In genomic region chr15:20344601-20345400, GRCh38 we compare ENCODE assay signal across 16 cellular contexts.
A peak's percentile ranks its signal among the peaks of the same experiment; 100 is the strongest.
DNase-seq lines count a peak whose midpoint lies in the region; ATAC-seq and TF ChIP-seq lines count a peak whose summit lies in the region.
"Had no signal": no experiment of that assay in that cellular context is flagged by ENCODE, and none has a peak within 500 bp of the region (broad histone marks: within the 10 kb centered on the region; RNA-seq: fewer than 3 reads in every experiment).

No MANE protein-coding gene starts in this region.

- H3K4me1 ChIP-seq in upper lobe of left lung, result no peaks in the 10 kb centered on the region
- H3K4me1 ChIP-seq: adrenal gland, uterus had no signal

- no peaks in the 10 kb centered on the region for H3K27me3 Mint-ChIP-seq in activated naive CD4-positive, alpha-beta T cell treated with anti-CD3 and anti-CD28 coated beads, Interleukin-2, amount 10 ng/mL, durations not matched to agents 7 days and 5 days

- TF ChIP-seq POLR2A in upper lobe of left lung (IDR thresholded peaks at IDR 0.05), result no peak

- peak; percentile 11 for DNase-seq in activated naive CD4-positive, alpha-beta T cell treated with anti-CD3 and anti-CD28 coated beads, Interleukin-2, amount 50 U/mL, for 16 hours
- DNase-seq in activated naive CD4-positive, alpha-beta T cell treated with anti-CD3 and anti-CD28 coated beads, Interleukin-2, amount 10 ng/mL, durations not matched to agents 7 days and 5 days, result no peak
- DNase-seq in NAMALWA (ENCODE audit: low spot score), result peak; percentile 14
- DNase-seq in iPS-NIHi7 (ENCODE audit: extremely low spot score), result peak; percentile 7
- DNase-seq in upper lobe of left lung, result peak; percentile 20 to 74
- no peak for DNase-seq in brain microvascular endothelial cell
- DNase-seq: COR-L47, HCEC 1CT, KG1, NCI-H69, uterus had no signal

- TF ChIP-seq EP300 in upper lobe of left lung (IDR thresholded peaks at IDR 0.05), result no peak

- H3K4me3 Mint-ChIP-seq in activated naive CD4-positive, alpha-beta T cell treated with anti-CD3 and anti-CD28 coated beads, Interleukin-2, amount 10 ng/mL, durations not matched to agents 7 days and 5 days, result no peak overlapping the region
- H3K4me3 Mint-ChIP-seq: stimulated activated memory B cell treated with anti-CD40 and anti-IgM and Interleukin-4, amounts not matched to agents 10 μg/mL and 1 μg/mL and 100 μg/mL, for 72 hours had no signal

- H3K4me3 ChIP-seq in upper lobe of left lung, result no peak overlapping the region
- no peak overlapping the region for H3K4me3 ChIP-seq in brain microvascular endothelial cell (ENCODE audit: low read depth, low read length)
- H3K4me3 ChIP-seq: adrenal gland, uterus had no signal

- peaks cover 0 to 23% (median 0%) of the 10 kb centered on the region in 4 donors for H3K9me3 ChIP-seq in upper lobe of left lung
- H3K9me3 ChIP-seq: adrenal gland had no signal

- no peak for ATAC-seq in upper lobe of left lung (ENCODE audit: low FRiP score in 2 of 2)
- ATAC-seq in GM18520 (IDR thresholded peaks at IDR 0.05; ENCODE audit: unreplicated experiment), result no peak
- ATAC-seq in HG02678 (IDR thresholded peaks at IDR 0.05; ENCODE audit: unreplicated experiment), result no peak

- H3K9me3 Mint-ChIP-seq in activated naive CD4-positive, alpha-beta T cell treated with anti-CD3 and anti-CD28 coated beads, Interleukin-2, amount 10 ng/mL, durations not matched to agents 7 days and 5 days, result no peaks in the 10 kb centered on the region
- H3K9me3 Mint-ChIP-seq: stimulated activated memory B cell treated with anti-CD40 and anti-IgM and Interleukin-4, amounts not matched to agents 10 μg/mL and 1 μg/mL and 100 μg/mL, for 72 hours had no signal

- 80 to 89% methylated on average over 5 to 12 of the region's 12 CpGs for WGBS in upper lobe of left lung, 2 donors

- H3K36me3 Mint-ChIP-seq in activated naive CD4-positive, alpha-beta T cell treated with anti-CD3 and anti-CD28 coated beads, Interleukin-2, amount 10 ng/mL, durations not matched to agents 7 days and 5 days, result no peaks in the 10 kb centered on the region
- H3K36me3 Mint-ChIP-seq: stimulated activated memory B cell treated with anti-CD40 and anti-IgM and Interleukin-4, amounts not matched to agents 10 μg/mL and 1 μg/mL and 100 μg/mL, for 72 hours had no signal

- in situ Hi-C loops in brain microvascular endothelial cell (cut with HindIII; ENCODE audit: low pct_ligation_motif_present, low sequenced_read_pairs), result no loop called here

- TF ChIP-seq CTCF in upper lobe of left lung (IDR thresholded peaks at IDR 0.05) (no peak), brain microvascular endothelial cell (IDR thresholded peaks at IDR 0.05; ENCODE audit: low read depth, low read length, missing control alignments) (no peak)

- H3K36me3 ChIP-seq in upper lobe of left lung (no peaks in the 10 kb centered on the region), brain microvascular endothelial cell (replicated peaks) (no peaks in the 10 kb centered on the region)
- H3K36me3 ChIP-seq: adrenal gland, uterus had no signal

- no peak overlapping the region for H3K27ac ChIP-seq in upper lobe of left lung
- no peak overlapping the region for H3K27ac ChIP-seq in brain microvascular endothelial cell
- H3K27ac ChIP-seq: adrenal gland, epithelial cell of prostate, uterus had no signal

- CTCF ChIA-PET in activated naive CD4-positive, alpha-beta T cell treated with anti-CD3 and anti-CD28 coated beads, Interleukin-2, amount 10 ng/mL, durations not matched to agents 7 days and 5 days (lab: Charles Lee), result no interaction called here

- no peak overlapping the region for H3K27ac Mint-ChIP-seq in activated naive CD4-positive, alpha-beta T cell treated with anti-CD3 and anti-CD28 coated beads, Interleukin-2, amount 10 ng/mL, durations not matched to agents 7 days and 5 days
- H3K27ac Mint-ChIP-seq: stimulated activated memory B cell treated with anti-CD40 and anti-IgM and Interleukin-4, amounts not matched to agents 10 μg/mL and 1 μg/mL and 100 μg/mL, for 72 hours had no signal

- H3K27me3 ChIP-seq in upper lobe of left lung, result no peaks in the 10 kb centered on the region
- H3K27me3 ChIP-seq in brain microvascular endothelial cell (replicated peaks), result no peaks in the 10 kb centered on the region
- H3K27me3 ChIP-seq: uterus had no signal

- H3K4me1 Mint-ChIP-seq in activated naive CD4-positive, alpha-beta T cell treated with anti-CD3 and anti-CD28 coated beads, Interleukin-2, amount 10 ng/mL, durations not matched to agents 7 days and 5 days, result no peaks in the 10 kb centered on the region
- H3K4me1 Mint-ChIP-seq: stimulated activated memory B cell treated with anti-CD40 and anti-IgM and Interleukin-4, amounts not matched to agents 10 μg/mL and 1 μg/mL and 100 μg/mL, for 72 hours had no signal

Comparison
In these comparisons a context has a peak if more than half of its experiments do, and no peak if none do; other contexts are left out.
1. DNase-seq: peak in activated naive CD4-positive, alpha-beta T cell treated with anti-CD3 and anti-CD28 coated beads, Interleukin-2, amount 50 U/mL, for 16 hours (single experiment), NAMALWA (single experiment), iPS-NIHi7 (single experiment) and upper lobe of left lung (2 of 2); none in activated naive CD4-positive, alpha-beta T cell treated with anti-CD3 and anti-CD28 coated beads, Interleukin-2, amount 10 ng/mL, durations not matched to agents 7 days and 5 days (single experiment) and brain microvascular endothelial cell (single experiment).